ENCODE assay signal across 25 cellular contexts in genomic region chr2:23373666-23374065, GRCh38. TPM values are rescaled to one million over a fixed set of nuclear protein-coding genes. Genes with fewer than 3 reads are reported as not detected.
DNase-seq lines count a peak whose midpoint lies in the region; ATAC-seq and TF ChIP-seq lines count a peak whose summit lies in the region.
"Had no signal": no experiment of that assay in that cellular context is flagged by ENCODE, and none has a peak within 500 bp of the region (broad histone marks: within the 10 kb centered on the region; RNA-seq: fewer than 3 reads in every experiment).

No MANE protein-coding gene starts in this region.

- peak; percentile 32 for ATAC-seq in stimulated activated effector memory CD8-positive, alpha-beta T cell treated with anti-CD3 and anti-CD28 coated beads, Interleukin-12 subunit alpha, Interleukin-12 subunit beta, amount 100 ng/mL, for 72 hours
- ATAC-seq: GM12878 had no signal

- no peaks in the 10 kb centered on the region for H3K9me3 ChIP-seq in uterus
- H3K9me3 ChIP-seq: BE2C, BLaER1 had no signal

- no peaks in the 10 kb centered on the region for H3K9me3 Mint-ChIP-seq in neural crest cell
- H3K9me3 Mint-ChIP-seq in stimulated activated effector memory CD8-positive, alpha-beta T cell treated with anti-CD3 and anti-CD28 coated beads, Interleukin-12 subunit alpha, Interleukin-12 subunit beta, amount 100 ng/mL, for 72 hours = no peaks in the 10 kb centered on the region
- H3K9me3 Mint-ChIP-seq: CD4-positive, CD25-positive, alpha-beta regulatory T cell had no signal

- H3K27ac Mint-ChIP-seq in neural crest cell (ENCODE audit: unreplicated experiment) = peak overlapping the region; percentile 57
- no peak overlapping the region for H3K27ac Mint-ChIP-seq in stimulated activated effector memory CD8-positive, alpha-beta T cell treated with anti-CD3 and anti-CD28 coated beads, Interleukin-12 subunit alpha, Interleukin-12 subunit beta, amount 100 ng/mL, for 72 hours
- H3K27ac Mint-ChIP-seq: CD14-positive monocyte; CD4-positive, alpha-beta memory T cell; CD8-positive, alpha-beta memory T cell had no signal

- no peak overlapping the region for H3K4me3 ChIP-seq in uterus
- H3K4me3 ChIP-seq: BLaER1, GM12878 had no signal

- H3K27me3 Mint-ChIP-seq in neural crest cell (ENCODE audit: low read depth) = peaks cover 2% of the 10 kb centered on the region
- H3K27me3 Mint-ChIP-seq: CD4-positive, CD25-positive, alpha-beta regulatory T cell had no signal

- no peak overlapping the region for H3K4me3 Mint-ChIP-seq in neural crest cell
- H3K4me3 Mint-ChIP-seq in stimulated activated effector memory CD8-positive, alpha-beta T cell treated with anti-CD3 and anti-CD28 coated beads, Interleukin-12 subunit alpha, Interleukin-12 subunit beta, amount 100 ng/mL, for 72 hours = no peak overlapping the region
- H3K4me3 Mint-ChIP-seq: CD14-positive monocyte; CD4-positive, alpha-beta memory T cell; CD4-positive, CD25-positive, alpha-beta regulatory T cell; CD8-positive, alpha-beta memory T cell had no signal

- intact Hi-C loops in uterus (cut with DNase I; ENCODE audit: low total_unique reads) = no loop called here

- H3K36me3 Mint-ChIP-seq in neural crest cell (ENCODE audit: low read depth) = no peaks in the 10 kb centered on the region
- no peaks in the 10 kb centered on the region for H3K36me3 Mint-ChIP-seq in stimulated activated effector memory CD8-positive, alpha-beta T cell treated with anti-CD3 and anti-CD28 coated beads, Interleukin-12 subunit alpha, Interleukin-12 subunit beta, amount 100 ng/mL, for 72 hours
- H3K36me3 Mint-ChIP-seq: CD14-positive monocyte; CD4-positive, alpha-beta memory T cell; CD4-positive, CD25-positive, alpha-beta regulatory T cell; CD8-positive, alpha-beta memory T cell had no signal

- H3K27ac ChIP-seq in uterus = no peak overlapping the region
- H3K27ac ChIP-seq: BLaER1 had no signal

- no peak for TF ChIP-seq POLR2A in uterus (IDR thresholded peaks at IDR 0.05)

- DNase-seq in M059J (ENCODE audit: low read depth) (peak; percentile 10), neural crest cell (ENCODE audit: low read depth, low spot score) (no peak), uterus (no peak)
- no peak for DNase-seq in stimulated activated effector memory CD8-positive, alpha-beta T cell treated with anti-CD3 and anti-CD28 coated beads, Interleukin-12 subunit alpha, Interleukin-12 subunit beta, amount 100 ng/mL, for 72 hours (ENCODE audit: low spot score in 2 of 2)
- no peak for DNase-seq in effector CD4-positive, alpha-beta T cell
- DNase-seq in activated CD4-positive, alpha-beta T cell treated with anti-CD3 and anti-CD28 coated beads for 1 hour = no peak
- DNase-seq: 8988T; ACHN; BE2C; C1 segment of cervical spinal cord; CD4-positive, alpha-beta memory T cell; CD4-positive, CD25-positive, alpha-beta regulatory T cell; CD8-positive, alpha-beta memory T cell; COR-L47; DMS 273 treated with DMSO at 0.1 percent for 48 hours; DMS153; DMS53; DMS79; DND-41; EL; GDM1 had no signal

- no peaks in the 10 kb centered on the region for H3K4me1 ChIP-seq in uterus
- H3K4me1 ChIP-seq: BE2C, BLaER1 had no signal

- peaks cover 12% of the 10 kb centered on the region for H3K4me1 Mint-ChIP-seq in neural crest cell
- no peaks in the 10 kb centered on the region for H3K4me1 Mint-ChIP-seq in stimulated activated effector memory CD8-positive, alpha-beta T cell treated with anti-CD3 and anti-CD28 coated beads, Interleukin-12 subunit alpha, Interleukin-12 subunit beta, amount 100 ng/mL, for 72 hours
- H3K4me1 Mint-ChIP-seq: CD14-positive monocyte; CD4-positive, alpha-beta memory T cell; CD4-positive, CD25-positive, alpha-beta regulatory T cell; CD8-positive, alpha-beta memory T cell had no signal

- H3K27me3 ChIP-seq in uterus = no peaks in the 10 kb centered on the region
- H3K27me3 ChIP-seq: BE2C, BLaER1 had no signal

- TF ChIP-seq CTCF in neural crest cell (conservative IDR thresholded peaks at IDR 0.05) (no peak), uterus (IDR thresholded peaks at IDR 0.05) (no peak)

- no peaks in the 10 kb centered on the region for H3K36me3 ChIP-seq in uterus
- H3K36me3 ChIP-seq: BE2C, BLaER1 had no signal

RNA-seq across cellular contexts. Expression of gene KLHL29, which starts 11.3 kb away (rescaled TPM):
- 0.67 and 0.71 TPM in 2 replicates for total RNA-seq in M059J (2014; rRNA removed; shearing (Covaris generic))
- total RNA-seq in neural crest cell (7.3 and 8.4 TPM in 2 replicates), uterus (10 to 100 TPM in 2 of 4 donors, 1 to 10 TPM in 2; 4.8 to 17.0 (median 10.5) TPM)
- total RNA-seq: G401 had no signal
